8 cellular contexts compared by ENCODE assay signal in genomic region chr2:239257511-239257937, GRCh38.
DNase-seq lines count a peak whose midpoint lies in the region; ATAC-seq, FAIRE-seq and TF ChIP-seq lines count a peak whose summit lies in the region.

No MANE protein-coding gene starts in this region.

- no peak for ATAC-seq in HG03342 (IDR thresholded peaks at IDR 0.05; ENCODE audit: unreplicated experiment)

- H3K36me3 ChIP-seq in bronchial epithelial cell (ENCODE audit: control insufficient read depth, insufficient read depth, low read length) (no peaks in the 10 kb centered on the region), sigmoid colon (no peaks in the 10 kb centered on the region)

- H3K4me1 ChIP-seq in sigmoid colon, result peaks cover 0 to 97% (median 87%) of the 10 kb centered on the region in 4 donors

- peak overlapping the region; percentile 35 to 84 (median 66) for H3K27ac ChIP-seq in sigmoid colon

- no peak for FAIRE-seq in bronchial epithelial cell (lab: Jason Lieb, UNC)

- no peaks in the 10 kb centered on the region for H3K9me3 ChIP-seq in sigmoid colon

- H3K27me3 ChIP-seq in bronchial epithelial cell (ENCODE audit: control insufficient read depth, insufficient read depth, low read length) (no peaks in the 10 kb centered on the region), sigmoid colon (no peaks in the 10 kb centered on the region)

- peak; percentile 23 for DNase-seq in NCI-H2171 treated with DMSO at 0.1 percent for 48 hours (lab: John Stamatoyannopoulos, UW)
- no peak for DNase-seq in NCI-H2171 (lab: John Stamatoyannopoulos, UW)
- DNase-seq in NOMO-1 treated with DMSO at 0.1 percent for 48 hours (lab: John Stamatoyannopoulos, UW; ENCODE audit: unreplicated experiment), result peak; percentile 96
- DNase-seq in bronchial epithelial cell (ENCODE audit: low read depth), result peak; percentile 83
- peak; percentile 62 for DNase-seq in sigmoid colon
- DNase-seq in germinal center (ENCODE audit: low spot score), result no peak
- DNase-seq in middle frontal gyrus (ENCODE audit: extremely low spot score, low spot score), result no peak

- intact Hi-C loops in sigmoid colon (cut with DNase I), result no loop called here

- TF ChIP-seq EP300 in sigmoid colon (IDR thresholded peaks at IDR 0.05), result no peak

- TF ChIP-seq CTCF in bronchial epithelial cell (IDR thresholded peaks at IDR 0.05; ENCODE audit: insufficient read depth, low read length, severe bottlenecking) (no peak), sigmoid colon (IDR thresholded peaks at IDR 0.05) (no peak)

- H3K4me3 ChIP-seq in bronchial epithelial cell (ENCODE audit: low read depth, low read length) (no peak overlapping the region), sigmoid colon (no peak overlapping the region)

- TF ChIP-seq POLR2A in sigmoid colon (IDR thresholded peaks at IDR 0.05), result no peak

Comparison
In these comparisons a context has a peak if more than half of its experiments do, and no peak if none do; other contexts are left out.
1. DNase-seq: peak in NCI-H2171 treated with DMSO at 0.1 percent for 48 hours (single experiment), NOMO-1 treated with DMSO at 0.1 percent for 48 hours (single experiment), bronchial epithelial cell (single experiment) and sigmoid colon (single experiment); none in NCI-H2171 (single experiment), germinal center (single experiment) and middle frontal gyrus (single experiment).